In genomic region chr6:34472425-34472824, GRCh38 we compare ENCODE assay signal across 1 cellular context.
TF ChIP-seq lines count a peak whose summit lies in the region.

No MANE protein-coding gene starts in this region.

TF ChIP-seq in IMR-90, 13 proteins besides CTCF, POLR2A, EP300 and RAD21:
- no peak for TF ChIP-seq NFE2L2 (IDR thresholded peaks at IDR 0.05; ENCODE audit: low read depth, low read length)
- TF ChIP-seq RCOR1 (IDR thresholded peaks at IDR 0.05; ENCODE audit: insufficient replicate concordance, low read length), result no peak
- TF ChIP-seq USF2 (IDR thresholded peaks at IDR 0.05; ENCODE audit: low read depth, low read length), result 0 out of 2 replicates have a peak, but pooled peaks have one; percentile 17
TF ChIP-seq in IMR-90: peak in this region for 1.
